In the genomic region with DNA sequence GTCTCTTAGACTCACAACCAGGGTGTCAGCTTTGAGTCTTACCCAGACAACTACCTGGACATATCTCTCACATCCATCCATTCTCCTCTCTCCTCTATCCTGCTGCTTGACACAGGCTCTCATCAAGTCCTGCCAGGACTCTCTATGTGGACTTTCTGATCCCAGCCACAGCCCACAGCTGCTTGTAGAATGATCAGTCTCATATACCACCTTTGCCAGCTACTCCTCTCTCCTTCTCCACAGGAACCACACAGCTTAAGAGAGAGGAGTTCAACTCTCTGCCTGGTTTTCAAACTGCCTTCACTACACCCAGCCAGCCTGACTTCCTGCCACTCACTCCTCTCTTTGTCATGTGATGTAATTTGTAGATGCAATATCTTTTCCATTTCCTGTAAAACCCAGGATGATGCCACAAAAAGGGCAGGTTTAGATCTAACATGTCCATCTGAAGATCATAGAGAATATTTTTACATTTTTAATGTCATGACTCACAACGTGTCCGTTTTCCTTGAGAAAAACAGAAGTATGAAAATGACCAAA, we compare ENCODE assay signal across 1 cellular context.
TF ChIP-seq lines count a peak whose summit lies in the region.

No MANE protein-coding gene starts in this region.

TF ChIP-seq in H1, 55 proteins besides CTCF, POLR2A, EP300 and RAD21:
- no peak for TF ChIP-seq TAF7 (optimal IDR thresholded peaks at IDR 0.05; ENCODE audit: borderline replicate concordance, low read depth, low read length)
- TF ChIP-seq BCL11A (IDR thresholded peaks at IDR 0.05; ENCODE audit: low read depth in 2 of 2, low read length in 2 of 2) = no peak
- TF ChIP-seq KDM1A (IDR thresholded peaks at IDR 0.05; ENCODE audit: borderline replicate concordance, low read length) = no peak
- TF ChIP-seq, protein P1, sequence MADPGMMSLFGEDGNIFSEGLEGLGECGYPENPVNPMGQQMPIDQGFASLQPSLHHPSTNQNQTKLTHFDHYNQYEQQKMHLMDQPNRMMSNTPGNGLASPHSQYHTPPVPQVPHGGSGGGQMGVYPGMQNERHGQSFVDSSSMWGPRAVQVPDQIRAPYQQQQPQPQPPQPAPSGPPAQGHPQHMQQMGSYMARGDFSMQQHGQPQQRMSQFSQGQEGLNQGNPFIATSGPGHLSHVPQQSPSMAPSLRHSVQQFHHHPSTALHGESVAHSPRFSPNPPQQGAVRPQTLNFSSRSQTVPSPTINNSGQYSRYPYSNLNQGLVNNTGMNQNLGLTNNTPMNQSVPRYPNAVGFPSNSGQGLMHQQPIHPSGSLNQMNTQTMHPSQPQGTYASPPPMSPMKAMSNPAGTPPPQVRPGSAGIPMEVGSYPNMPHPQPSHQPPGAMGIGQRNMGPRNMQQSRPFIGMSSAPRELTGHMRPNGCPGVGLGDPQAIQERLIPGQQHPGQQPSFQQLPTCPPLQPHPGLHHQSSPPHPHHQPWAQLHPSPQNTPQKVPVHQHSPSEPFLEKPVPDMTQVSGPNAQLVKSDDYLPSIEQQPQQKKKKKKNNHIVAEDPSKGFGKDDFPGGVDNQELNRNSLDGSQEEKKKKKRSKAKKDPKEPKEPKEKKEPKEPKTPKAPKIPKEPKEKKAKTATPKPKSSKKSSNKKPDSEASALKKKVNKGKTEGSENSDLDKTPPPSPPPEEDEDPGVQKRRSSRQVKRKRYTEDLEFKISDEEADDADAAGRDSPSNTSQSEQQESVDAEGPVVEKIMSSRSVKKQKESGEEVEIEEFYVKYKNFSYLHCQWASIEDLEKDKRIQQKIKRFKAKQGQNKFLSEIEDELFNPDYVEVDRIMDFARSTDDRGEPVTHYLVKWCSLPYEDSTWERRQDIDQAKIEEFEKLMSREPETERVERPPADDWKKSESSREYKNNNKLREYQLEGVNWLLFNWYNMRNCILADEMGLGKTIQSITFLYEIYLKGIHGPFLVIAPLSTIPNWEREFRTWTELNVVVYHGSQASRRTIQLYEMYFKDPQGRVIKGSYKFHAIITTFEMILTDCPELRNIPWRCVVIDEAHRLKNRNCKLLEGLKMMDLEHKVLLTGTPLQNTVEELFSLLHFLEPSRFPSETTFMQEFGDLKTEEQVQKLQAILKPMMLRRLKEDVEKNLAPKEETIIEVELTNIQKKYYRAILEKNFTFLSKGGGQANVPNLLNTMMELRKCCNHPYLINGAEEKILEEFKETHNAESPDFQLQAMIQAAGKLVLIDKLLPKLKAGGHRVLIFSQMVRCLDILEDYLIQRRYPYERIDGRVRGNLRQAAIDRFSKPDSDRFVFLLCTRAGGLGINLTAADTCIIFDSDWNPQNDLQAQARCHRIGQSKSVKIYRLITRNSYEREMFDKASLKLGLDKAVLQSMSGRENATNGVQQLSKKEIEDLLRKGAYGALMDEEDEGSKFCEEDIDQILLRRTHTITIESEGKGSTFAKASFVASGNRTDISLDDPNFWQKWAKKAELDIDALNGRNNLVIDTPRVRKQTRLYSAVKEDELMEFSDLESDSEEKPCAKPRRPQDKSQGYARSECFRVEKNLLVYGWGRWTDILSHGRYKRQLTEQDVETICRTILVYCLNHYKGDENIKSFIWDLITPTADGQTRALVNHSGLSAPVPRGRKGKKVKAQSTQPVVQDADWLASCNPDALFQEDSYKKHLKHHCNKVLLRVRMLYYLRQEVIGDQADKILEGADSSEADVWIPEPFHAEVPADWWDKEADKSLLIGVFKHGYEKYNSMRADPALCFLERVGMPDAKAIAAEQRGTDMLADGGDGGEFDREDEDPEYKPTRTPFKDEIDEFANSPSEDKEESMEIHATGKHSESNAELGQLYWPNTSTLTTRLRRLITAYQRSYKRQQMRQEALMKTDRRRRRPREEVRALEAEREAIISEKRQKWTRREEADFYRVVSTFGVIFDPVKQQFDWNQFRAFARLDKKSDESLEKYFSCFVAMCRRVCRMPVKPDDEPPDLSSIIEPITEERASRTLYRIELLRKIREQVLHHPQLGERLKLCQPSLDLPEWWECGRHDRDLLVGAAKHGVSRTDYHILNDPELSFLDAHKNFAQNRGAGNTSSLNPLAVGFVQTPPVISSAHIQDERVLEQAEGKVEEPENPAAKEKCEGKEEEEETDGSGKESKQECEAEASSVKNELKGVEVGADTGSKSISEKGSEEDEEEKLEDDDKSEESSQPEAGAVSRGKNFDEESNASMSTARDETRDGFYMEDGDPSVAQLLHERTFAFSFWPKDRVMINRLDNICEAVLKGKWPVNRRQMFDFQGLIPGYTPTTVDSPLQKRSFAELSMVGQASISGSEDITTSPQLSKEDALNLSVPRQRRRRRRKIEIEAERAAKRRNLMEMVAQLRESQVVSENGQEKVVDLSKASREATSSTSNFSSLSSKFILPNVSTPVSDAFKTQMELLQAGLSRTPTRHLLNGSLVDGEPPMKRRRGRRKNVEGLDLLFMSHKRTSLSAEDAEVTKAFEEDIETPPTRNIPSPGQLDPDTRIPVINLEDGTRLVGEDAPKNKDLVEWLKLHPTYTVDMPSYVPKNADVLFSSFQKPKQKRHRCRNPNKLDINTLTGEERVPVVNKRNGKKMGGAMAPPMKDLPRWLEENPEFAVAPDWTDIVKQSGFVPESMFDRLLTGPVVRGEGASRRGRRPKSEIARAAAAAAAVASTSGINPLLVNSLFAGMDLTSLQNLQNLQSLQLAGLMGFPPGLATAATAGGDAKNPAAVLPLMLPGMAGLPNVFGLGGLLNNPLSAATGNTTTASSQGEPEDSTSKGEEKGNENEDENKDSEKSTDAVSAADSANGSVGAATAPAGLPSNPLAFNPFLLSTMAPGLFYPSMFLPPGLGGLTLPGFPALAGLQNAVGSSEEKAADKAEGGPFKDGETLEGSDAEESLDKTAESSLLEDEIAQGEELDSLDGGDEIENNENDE (IDR thresholded peaks at IDR 0.05; ENCODE audit: insufficient replicate concordance, low read length) = no peak
- no peak for TF ChIP-seq YY1 (IDR thresholded peaks at IDR 0.05; ENCODE audit: low read depth, low read length)
- TF ChIP-seq SUZ12 (IDR thresholded peaks at IDR 0.05; ENCODE audit: low read length) = no peak
- no peak for TF ChIP-seq FOSL1 (IDR thresholded peaks at IDR 0.05; ENCODE audit: insufficient read depth, low read depth, low read length)
- TF ChIP-seq JUND (IDR thresholded peaks at IDR 0.05; ENCODE audit: low read length) = no peak
- no peak for TF ChIP-seq BACH1 (IDR thresholded peaks at IDR 0.05; ENCODE audit: low read length)
- TF ChIP-seq CREB1 (IDR thresholded peaks at IDR 0.05) = no peak
- TF ChIP-seq CBX5 (IDR thresholded peaks at IDR 0.05; ENCODE audit: low read depth, low read length) = no peak
- TF ChIP-seq TEAD4 (IDR thresholded peaks at IDR 0.05; ENCODE audit: low read depth, low read length) = no peak
- TF ChIP-seq, protein P2, sequence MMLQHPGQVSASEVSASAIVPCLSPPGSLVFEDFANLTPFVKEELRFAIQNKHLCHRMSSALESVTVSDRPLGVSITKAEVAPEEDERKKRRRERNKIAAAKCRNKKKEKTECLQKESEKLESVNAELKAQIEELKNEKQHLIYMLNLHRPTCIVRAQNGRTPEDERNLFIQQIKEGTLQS (IDR thresholded peaks at IDR 0.05; ENCODE audit: insufficient read depth, low read depth, low read length) = no peak
- no peak for TF ChIP-seq BRCA1 (IDR thresholded peaks at IDR 0.05; ENCODE audit: low read depth, low read length)
